In genomic region chr10:4081691-4082111, GRCh38 we compare ENCODE assay signal across 12 cellular contexts.
A peak's percentile ranks its signal among the peaks of the same experiment; 100 is the strongest.
DNase-seq lines count a peak whose midpoint lies in the region; ATAC-seq and TF ChIP-seq lines count a peak whose summit lies in the region.
"Had no signal": no experiment of that assay in that cellular context is flagged by ENCODE, and none has a peak within 500 bp of the region (broad histone marks: within the 10 kb centered on the region; RNA-seq: fewer than 3 reads in every experiment).

No MANE protein-coding gene starts in this region.

- H3K9me2 ChIP-seq in PC-3 (replicated peaks; ENCODE audit: low read length), result no peaks in the 10 kb centered on the region

- DNase-seq in EL (peak; percentile 57), cardiac fibroblast (ENCODE audit: low read depth in 2 of 2) (peak; percentile 35 to 72), left kidney (ENCODE audit: low read depth, low spot score) (peak; percentile 29), smooth muscle cell (lab: John Stamatoyannopoulos, UW; ENCODE audit: unreplicated experiment) (no peak), inferior parietal cortex (ENCODE audit: extremely low spot score) (no peak), PC-3 (no peak), SIG-M5 (lab: John Stamatoyannopoulos, UW) (no peak), NCI-H1417 (lab: John Stamatoyannopoulos, UW) (no peak)
- DNase-seq: activated B cell treated with CpG ODN at 0.5 μM for 24 hours, dermis blood vessel endothelial cell, hippocampal formation had no signal

- TF ChIP-seq CTCF in cardiac fibroblast (IDR thresholded peaks at IDR 0.05; ENCODE audit: low read depth, low read length), result no peak
- no peak for TF ChIP-seq CTCF in smooth muscle cell (IDR thresholded peaks at IDR 0.05; ENCODE audit: borderline replicate concordance, insufficient read depth, poor library complexity, severe bottlenecking)
- no peak for TF ChIP-seq CTCF in PC-3 (conservative IDR thresholded peaks at IDR 0.05; ENCODE audit: low read depth, low read length)

- H3K9me3 ChIP-seq in smooth muscle cell (replicated peaks; ENCODE audit: low read depth) (no peaks in the 10 kb centered on the region), PC-3 (ENCODE audit: low read length) (no peaks in the 10 kb centered on the region)

- H3K9ac ChIP-seq in smooth muscle cell (ENCODE audit: low read depth) (peak overlapping the region; percentile 32), PC-3 (ENCODE audit: low read length) (no peak overlapping the region)

- H3F3A ChIP-seq in smooth muscle cell (ENCODE audit: low read depth) (peaks cover 25% of the 10 kb centered on the region), PC-3 (ENCODE audit: low read length, unreplicated experiment) (no peaks in the 10 kb centered on the region)

- POLR2A ChIA-PET in PC-3 (lab: Charles Lee; ENCODE audit: unreplicated experiment), result interaction anchor here (0.5 kb wide), 1 partner anchor 307 kb away, joined by 3 read pairs; no protein-coding TSS in a partner anchor

- no TSS peak for BruUV-seq in PC-3 (replicated peaks; lab: Mats Ljungman, UMichigan)

- H3K36me3 ChIP-seq in smooth muscle cell (ENCODE audit: low read depth), result no peaks in the 10 kb centered on the region
- H3K36me3 ChIP-seq in PC-3 (ENCODE audit: low read depth, low read length), result no peaks in the 10 kb centered on the region

- H3K27ac ChIP-seq in smooth muscle cell (ENCODE audit: low read depth) (peak overlapping the region; percentile 81), PC-3 (ENCODE audit: low read length) (no peak overlapping the region)

- peak overlapping the region; percentile 39 for H3K4me2 ChIP-seq in smooth muscle cell
- no peak overlapping the region for H3K4me2 ChIP-seq in PC-3 (ENCODE audit: low read length)

- peak overlapping the region; percentile 87 for H2AFZ ChIP-seq in smooth muscle cell (ENCODE audit: low read depth)
- no peak overlapping the region for H2AFZ ChIP-seq in PC-3 (ENCODE audit: low read length)

- peaks cover 4% of the 10 kb centered on the region for H3K4me1 ChIP-seq in smooth muscle cell (ENCODE audit: low read depth)
- no peaks in the 10 kb centered on the region for H3K4me1 ChIP-seq in PC-3 (ENCODE audit: insufficient read depth, low read length)

- H3K79me2 ChIP-seq in smooth muscle cell (ENCODE audit: low read depth) (no peaks in the 10 kb centered on the region), PC-3 (ENCODE audit: low read length) (no peaks in the 10 kb centered on the region)

- ATAC-seq in PC-3, result no peak
- ATAC-seq: GM12878 had no signal

- H3K27me3 ChIP-seq in smooth muscle cell (ENCODE audit: low read depth) (no peaks in the 10 kb centered on the region), PC-3 (ENCODE audit: low read length) (no peaks in the 10 kb centered on the region)

- no peak overlapping the region for H3K4me3 ChIP-seq in cardiac fibroblast (replicated peaks in 1 of 2; ENCODE audit: low read depth in 2 of 2, low read length in 2 of 2)
- H3K4me3 ChIP-seq in smooth muscle cell, result no peak overlapping the region
- H3K4me3 ChIP-seq in PC-3 (ENCODE audit: low read length), result no peak overlapping the region
- H3K4me3 ChIP-seq: GM12878 had no signal

- H4K20me1 ChIP-seq in smooth muscle cell (ENCODE audit: low read depth) (no peaks in the 10 kb centered on the region), PC-3 (ENCODE audit: low read length) (no peaks in the 10 kb centered on the region)

- intact Hi-C loops in PC-3 (cut with micrococcal nuclease), result no loop called here

- CTCF ChIA-PET in PC-3 (lab: Charles Lee), result no interaction called here

- 7% methylated on average over 5 of the region's 5 CpGs for WGBS in smooth muscle cell (ENCODE audit: low lambda C conversion rate)

Comparison
In these comparisons a context has a peak if more than half of its experiments do, and no peak if none do; other contexts are left out.
1. DNase-seq: peak in EL (single experiment), cardiac fibroblast (2 of 2) and left kidney (single experiment); none in smooth muscle cell (single experiment), inferior parietal cortex (single experiment), PC-3 (single experiment), SIG-M5 (single experiment) and NCI-H1417 (0 of 3).